Comparison of ENCODE assay signal across 11 cellular contexts in genomic region chr10:52532650-52533290, GRCh38.
"Had no signal": no experiment of that assay in that cellular context is flagged by ENCODE, and none has a peak within 500 bp of the region (broad histone marks: within the 10 kb centered on the region; RNA-seq: fewer than 3 reads in every experiment).

No MANE protein-coding gene starts in this region.

- H3K4me3 ChIP-seq: GM23248, GM23338, HAP-1 had no signal

- H3K9ac ChIP-seq: GM23248 had no signal

- H3K4me3 Mint-ChIP-seq: GM23338, H9, HFFc6 had no signal

- H3K9me3 Mint-ChIP-seq: GM23338, H9 had no signal

- H3K36me3 ChIP-seq: HAP-1 had no signal

- DNase-seq: GM23248, GOT3, H7, H9, HCEC 1CT, HFFc6 had no signal

- H3K27ac ChIP-seq: GM23248 had no signal

- H3K4me1 ChIP-seq: HAP-1 had no signal

- FAIRE-seq: H1, H54 had no signal

- H3K4me1 Mint-ChIP-seq: GM23338 had no signal

- H2AFZ ChIP-seq: GM23248 had no signal

- H3K4me2 ChIP-seq: GM23338 had no signal

- H3K27ac Mint-ChIP-seq: GM23338, H9, HFFc6 had no signal

- ATAC-seq: GM23338, HCT116 had no signal

- H3K9me3 ChIP-seq: HAP-1 had no signal
